11 cellular contexts compared by ENCODE assay signal in genomic region chr1:25770541-25771245, GRCh38. TPM values are rescaled to one million over a fixed set of nuclear protein-coding genes. Genes with fewer than 3 reads are reported as not detected.
A peak's percentile ranks its signal among the peaks of the same experiment; 100 is the strongest.
DNase-seq lines count a peak whose midpoint lies in the region; ATAC-seq and TF ChIP-seq lines count a peak whose summit lies in the region.
"Had no signal": no experiment of that assay in that cellular context is flagged by ENCODE, and none has a peak within 500 bp of the region (broad histone marks: within the 10 kb centered on the region; RNA-seq: fewer than 3 reads in every experiment).

No MANE protein-coding gene starts in this region.

- H3K9me3 Mint-ChIP-seq in stimulated activated naive CD8-positive, alpha-beta T cell treated with anti-CD3 and anti-CD28 coated beads, Interleukin-15, Interleukin-2, amounts not matched to agents 100 ng/mL and 50 ng/mL, for 24 hours = no peaks in the 10 kb centered on the region
- H3K9me3 Mint-ChIP-seq in neural progenitor cell = no peaks in the 10 kb centered on the region

- H3K4me3 ChIP-seq in coronary artery (no peak overlapping the region), neural progenitor cell (no peak overlapping the region)

- H3K4me3 Mint-ChIP-seq in stimulated activated naive CD8-positive, alpha-beta T cell treated with anti-CD3 and anti-CD28 coated beads, Interleukin-15, Interleukin-2, amounts not matched to agents 100 ng/mL and 50 ng/mL, for 24 hours = peak overlapping the region; percentile 30
- H3K4me3 Mint-ChIP-seq in neural progenitor cell = peak overlapping the region; percentile 42

- H3K27ac Mint-ChIP-seq in stimulated activated naive CD8-positive, alpha-beta T cell treated with anti-CD3 and anti-CD28 coated beads, Interleukin-15, Interleukin-2, amounts not matched to agents 100 ng/mL and 50 ng/mL, for 24 hours = peak overlapping the region; percentile 53
- H3K27ac Mint-ChIP-seq in neural progenitor cell = peak overlapping the region; percentile 91

- no peaks in the 10 kb centered on the region for H3K36me3 Mint-ChIP-seq in stimulated activated naive CD8-positive, alpha-beta T cell treated with anti-CD3 and anti-CD28 coated beads, Interleukin-15, Interleukin-2, amounts not matched to agents 100 ng/mL and 50 ng/mL, for 24 hours (ENCODE audit: low read depth)
- H3K36me3 Mint-ChIP-seq in neural progenitor cell = no peaks in the 10 kb centered on the region

- peaks cover 22% of the 10 kb centered on the region for H3K27me3 Mint-ChIP-seq in stimulated activated naive CD8-positive, alpha-beta T cell treated with anti-CD3 and anti-CD28 coated beads, Interleukin-15, Interleukin-2, amounts not matched to agents 100 ng/mL and 50 ng/mL, for 24 hours
- peaks cover 5% of the 10 kb centered on the region for H3K27me3 Mint-ChIP-seq in neural progenitor cell (ENCODE audit: insufficient read depth, low read depth)

- H3F3A ChIP-seq in neural progenitor cell (ENCODE audit: low read depth) = peaks cover 21% of the 10 kb centered on the region

- peak overlapping the region; percentile 15 for H3K4me2 ChIP-seq in neural progenitor cell

- no peaks in the 10 kb centered on the region for H4K20me1 ChIP-seq in neural progenitor cell (ENCODE audit: low read depth)

- H3K27ac ChIP-seq in coronary artery = peak overlapping the region; percentile 20 to 65
- peak overlapping the region; percentile 47 for H3K27ac ChIP-seq in neural progenitor cell

- no peak overlapping the region for H3K9ac ChIP-seq in neural progenitor cell

- H3K79me2 ChIP-seq in neural progenitor cell (ENCODE audit: low read depth) = no peaks in the 10 kb centered on the region

- peaks cover 44% of the 10 kb centered on the region for H3K4me1 ChIP-seq in neural progenitor cell

- peak overlapping the region; percentile 2 for H2AFZ ChIP-seq in neural progenitor cell (replicated peaks)

- H3K9me3 ChIP-seq in neural progenitor cell (ENCODE audit: low read depth) = no peaks in the 10 kb centered on the region

- no peaks in the 10 kb centered on the region for H3K27me3 ChIP-seq in neural progenitor cell

- ATAC-seq in stimulated activated naive CD8-positive, alpha-beta T cell treated with anti-CD3 and anti-CD28 coated beads, Interleukin-15, Interleukin-2, amounts not matched to agents 100 U/mL and 50 U/mL, for 24 hours = no peak
- no peak for ATAC-seq in HG03196 (IDR thresholded peaks at IDR 0.05; ENCODE audit: unreplicated experiment)

- TF ChIP-seq CTCF in coronary artery (IDR thresholded peaks at IDR 0.05) (no peak), neural progenitor cell (IDR thresholded peaks at IDR 0.05) (no peak)

- peaks cover 67% of the 10 kb centered on the region for H3K4me1 Mint-ChIP-seq in stimulated activated naive CD8-positive, alpha-beta T cell treated with anti-CD3 and anti-CD28 coated beads, Interleukin-15, Interleukin-2, amounts not matched to agents 100 ng/mL and 50 ng/mL, for 24 hours (ENCODE audit: low read depth)
- H3K4me1 Mint-ChIP-seq in neural progenitor cell = peaks cover 61% of the 10 kb centered on the region

- no peak for DNase-seq in stimulated activated naive CD8-positive, alpha-beta T cell treated with anti-CD3 and anti-CD28 coated beads, Interleukin-15, Interleukin-2, amounts not matched to agents 100 U/mL and 50 U/mL, for 24 hours
- no peak for DNase-seq in coronary artery (ENCODE audit: low spot score)
- peak; percentile 26 for DNase-seq in neural progenitor cell (ENCODE audit: low spot score)
- DNase-seq in inferior parietal cortex (ENCODE audit: extremely low spot score) = no peak
- DNase-seq in NCI-H128 (lab: John Stamatoyannopoulos, UW; ENCODE audit: unreplicated experiment) = no peak
- no peak for DNase-seq in OCI-M2 (lab: John Stamatoyannopoulos, UW; ENCODE audit: unreplicated experiment)
- DNase-seq: activated CD8-positive, alpha-beta memory T cell treated with anti-CD3 and anti-CD28 coated beads, Interleukin-2, amount 50 U/mL, for 48 hours; central memory CD4-positive, alpha-beta T cell; T-helper 9 cell had no signal

- no peaks in the 10 kb centered on the region for H3K36me3 ChIP-seq in neural progenitor cell

RNA-seq across cellular contexts. Expression of gene SELENON, which starts 29.3 kb away (rescaled TPM):
- 24.9 and 50.4 TPM in 2 replicates for total RNA-seq in neural progenitor cell (ENCODE audit: low replicate concordance)

RNA-seq across cellular contexts. Expression of gene MTFR1L, which starts 49.1 kb away (rescaled TPM):
- total RNA-seq in neural progenitor cell (ENCODE audit: low replicate concordance) = 20.7 and 31.2 TPM in 2 replicates
